ENCODE assay signal across 6 cellular contexts in the genomic region with DNA sequence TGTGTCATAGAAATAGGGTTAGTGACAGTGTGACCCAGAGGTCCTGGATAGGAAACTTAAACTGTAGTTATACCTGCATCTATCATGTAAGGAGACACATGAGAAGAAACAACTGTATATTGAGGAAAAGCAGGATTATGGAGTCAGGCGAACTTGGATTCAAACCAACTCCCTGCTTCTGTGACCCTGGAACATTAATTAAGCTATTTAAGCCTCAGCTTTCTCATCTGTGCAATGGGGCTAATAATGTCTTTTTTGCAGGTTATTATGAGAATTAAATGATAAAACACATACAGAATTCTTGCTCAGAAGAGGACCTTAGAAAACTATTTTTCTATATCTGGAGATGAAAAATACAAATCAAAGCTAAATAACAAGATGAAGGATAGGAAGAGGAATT.
"Had no signal": no experiment of that assay in that cellular context is flagged by ENCODE, and none has a peak within 500 bp of the region (broad histone marks: within the 10 kb centered on the region; RNA-seq: fewer than 3 reads in every experiment).

No MANE protein-coding gene starts in this region.

- FAIRE-seq: HTR-8/SVneo had no signal

- H3K9ac ChIP-seq: KMS-11 had no signal

- DNase-seq: IMR-90, KBM-7, KG1 had no signal

- H3K4me2 ChIP-seq: KMS-11 had no signal

- H3K27ac ChIP-seq: HL-60, KMS-11 had no signal
